8 cellular contexts compared by ENCODE assay signal in the genomic region with DNA sequence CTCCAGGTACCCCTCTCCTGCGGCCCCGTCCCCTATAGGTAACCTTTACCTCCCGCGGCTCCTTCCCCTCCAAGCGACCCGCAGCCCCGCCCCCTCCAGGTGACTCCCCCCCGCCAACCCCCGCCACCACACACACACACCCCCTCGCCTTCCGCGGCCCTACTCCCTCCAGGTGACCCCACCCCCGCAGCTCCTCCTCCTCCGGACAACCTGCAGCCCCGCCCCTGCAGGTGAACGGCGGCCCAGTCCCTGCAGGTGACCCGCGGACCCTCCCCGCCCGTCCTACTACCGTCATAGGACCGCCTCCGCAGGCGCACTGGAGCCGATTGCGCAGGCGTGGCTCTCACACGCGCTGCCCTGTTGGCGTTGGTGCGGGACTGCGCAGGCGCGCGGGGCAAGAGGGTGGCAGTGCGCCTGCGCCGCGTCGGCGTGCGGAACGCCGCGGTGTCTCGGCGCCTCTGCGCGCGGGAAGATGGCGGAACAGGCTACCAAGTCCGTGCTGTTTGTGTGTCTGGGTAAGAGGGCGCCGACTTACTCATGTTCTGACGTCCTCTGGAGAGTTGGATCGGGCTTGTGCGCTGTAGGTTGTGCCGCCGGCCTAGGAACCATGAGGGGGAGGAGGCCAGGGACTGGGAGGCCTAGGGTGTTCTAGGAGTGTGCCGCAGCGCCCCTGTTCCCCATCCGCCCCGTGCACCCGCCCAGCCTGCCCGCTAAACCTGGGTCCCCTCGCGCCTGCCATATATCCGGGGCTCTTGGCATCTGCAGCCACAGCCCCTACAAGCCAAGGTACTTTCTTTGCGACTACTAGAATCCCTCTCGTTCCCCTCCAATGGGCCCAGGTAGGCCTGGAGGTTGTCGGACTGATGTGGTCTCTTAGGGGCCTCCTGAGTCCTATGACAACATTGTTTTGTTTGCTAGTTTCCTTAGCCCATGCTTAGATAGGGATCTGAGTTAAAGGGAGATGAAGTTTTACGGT. TPM values are rescaled to one million over a fixed set of nuclear protein-coding genes. Genes with fewer than 3 reads are reported as not detected.
DNase-seq lines count a peak whose midpoint lies in the region; ATAC-seq lines count a peak whose summit lies in the region.

A gene (plus strand): TSS at position 455 of the 976 bp plus-strand sequence. CDS start 18 bp downstream, at position 473.

- H3K9me3 Mint-ChIP-seq in activated T-helper 1 cell treated with anti-CD3 and anti-CD28 coated beads, Interleukin-12 subunit alpha, Interleukin-12 subunit beta, Interleukin-2, Interleukin-4 antibody, amounts not matched to agents 30 ng/mL and 10 ng/mL and 1 ng/mL, durations not matched to agents 14 hours and 24 hours and 36 hours: no peaks in the 10 kb centered on the region
- H3K9me3 Mint-ChIP-seq in naive B cell: no peaks in the 10 kb centered on the region
- H3K9me3 Mint-ChIP-seq in stimulated activated effector memory CD8-positive, alpha-beta T cell treated with anti-CD3 and anti-CD28 coated beads, Interleukin-12 subunit alpha, Interleukin-12 subunit beta, amount 100 ng/mL, for 72 hours: no peaks in the 10 kb centered on the region

- no peaks in the 10 kb centered on the region for H3K27me3 Mint-ChIP-seq in activated T-helper 1 cell treated with anti-CD3 and anti-CD28 coated beads, Interleukin-12 subunit alpha, Interleukin-12 subunit beta, Interleukin-2, Interleukin-4 antibody, amounts not matched to agents 30 ng/mL and 10 ng/mL and 1 ng/mL, durations not matched to agents 14 hours and 24 hours and 36 hours (ENCODE audit: insufficient read depth)
- H3K27me3 Mint-ChIP-seq in naive B cell: no peaks in the 10 kb centered on the region

- H3K4me1 Mint-ChIP-seq in activated T-helper 1 cell treated with anti-CD3 and anti-CD28 coated beads, Interleukin-12 subunit alpha, Interleukin-12 subunit beta, Interleukin-2, Interleukin-4 antibody, amounts not matched to agents 30 ng/mL and 10 ng/mL and 1 ng/mL, durations not matched to agents 14 hours and 24 hours and 36 hours (ENCODE audit: low read depth): peaks cover 46% of the 10 kb centered on the region
- peaks cover 31 to 46% (median 32%) of the 10 kb centered on the region in 3 donors for H3K4me1 Mint-ChIP-seq in naive B cell
- H3K4me1 Mint-ChIP-seq in stimulated activated effector memory CD8-positive, alpha-beta T cell treated with anti-CD3 and anti-CD28 coated beads, Interleukin-12 subunit alpha, Interleukin-12 subunit beta, amount 100 ng/mL, for 72 hours: peaks cover 33% of the 10 kb centered on the region

- H3K27ac Mint-ChIP-seq in activated T-helper 1 cell treated with anti-CD3 and anti-CD28 coated beads, Interleukin-12 subunit alpha, Interleukin-12 subunit beta, Interleukin-2, Interleukin-4 antibody, amounts not matched to agents 30 ng/mL and 10 ng/mL and 1 ng/mL, durations not matched to agents 14 hours and 24 hours and 36 hours: peak within 1 kb of the TSS; percentile 94
- H3K27ac Mint-ChIP-seq in naive B cell: peak within 1 kb of the TSS; percentile 91 to 99 (median 96)
- H3K27ac Mint-ChIP-seq in stimulated activated effector memory CD8-positive, alpha-beta T cell treated with anti-CD3 and anti-CD28 coated beads, Interleukin-12 subunit alpha, Interleukin-12 subunit beta, amount 100 ng/mL, for 72 hours: peak within 1 kb of the TSS; percentile 94

- DNase-seq in EL (peak; percentile 90), GOT3 (lab: John Stamatoyannopoulos, UW) (peak; percentile 81), LHCN-M2 (ENCODE audit: low read depth) (peak; percentile 88), RPMI7951 (ENCODE audit: low read depth) (peak; percentile 89), fibroblast of gingiva (ENCODE audit: low read depth) (peak; percentile 90), naive B cell (peak; percentile 96)
- DNase-seq in activated T-helper 1 cell treated with anti-CD3 and anti-CD28 coated beads, Interleukin-12 subunit alpha, Interleukin-12 subunit beta, Interleukin-2, Interleukin-4 antibody, amounts not matched to agents 30 ng/mL and 10 ng/mL and 1 ng/mL, durations not matched to agents 14 hours and 24 hours and 36 hours (ENCODE audit: low spot score): peak; percentile 94
- peak; percentile 90 to 94 for DNase-seq in stimulated activated effector memory CD8-positive, alpha-beta T cell treated with anti-CD3 and anti-CD28 coated beads, Interleukin-12 subunit alpha, Interleukin-12 subunit beta, amount 100 ng/mL, for 72 hours (ENCODE audit: low spot score in 2 of 2)

- H3K36me3 Mint-ChIP-seq in activated T-helper 1 cell treated with anti-CD3 and anti-CD28 coated beads, Interleukin-12 subunit alpha, Interleukin-12 subunit beta, Interleukin-2, Interleukin-4 antibody, amounts not matched to agents 30 ng/mL and 10 ng/mL and 1 ng/mL, durations not matched to agents 14 hours and 24 hours and 36 hours (ENCODE audit: low read depth): peaks cover 16% of the 10 kb centered on the region
- H3K36me3 Mint-ChIP-seq in naive B cell: no peaks in the 10 kb centered on the region
- H3K36me3 Mint-ChIP-seq in stimulated activated effector memory CD8-positive, alpha-beta T cell treated with anti-CD3 and anti-CD28 coated beads, Interleukin-12 subunit alpha, Interleukin-12 subunit beta, amount 100 ng/mL, for 72 hours: peaks cover 21% of the 10 kb centered on the region

- peak within 1 kb of the TSS; percentile 94 for H3K4me3 Mint-ChIP-seq in activated T-helper 1 cell treated with anti-CD3 and anti-CD28 coated beads, Interleukin-12 subunit alpha, Interleukin-12 subunit beta, Interleukin-2, Interleukin-4 antibody, amounts not matched to agents 30 ng/mL and 10 ng/mL and 1 ng/mL, durations not matched to agents 14 hours and 24 hours and 36 hours
- peak within 1 kb of the TSS; percentile 92 to 98 (median 96) for H3K4me3 Mint-ChIP-seq in naive B cell
- peak within 1 kb of the TSS; percentile 87 for H3K4me3 Mint-ChIP-seq in stimulated activated effector memory CD8-positive, alpha-beta T cell treated with anti-CD3 and anti-CD28 coated beads, Interleukin-12 subunit alpha, Interleukin-12 subunit beta, amount 100 ng/mL, for 72 hours

- intact Hi-C loops in activated T-helper 1 cell treated with anti-CD3 and anti-CD28 coated beads, Interleukin-12 subunit alpha, Interleukin-12 subunit beta, Interleukin-2, Interleukin-4 antibody, amounts not matched to agents 30 ng/mL and 10 ng/mL and 1 ng/mL, durations not matched to agents 14 hours and 24 hours and 36 hours (cut with micrococcal nuclease): loop anchor here (1.0 to 5.0 kb wide), 5 partner anchors 18 to 413 kb away; a partner anchor contains a TSS

- peak; percentile 78 to 80 for ATAC-seq in naive B cell (ENCODE audit: low read depth in 2 of 2)
- ATAC-seq in stimulated activated effector memory CD8-positive, alpha-beta T cell treated with anti-CD3 and anti-CD28 coated beads, Interleukin-12 subunit alpha, Interleukin-12 subunit beta, amount 100 ng/mL, for 72 hours: peak; percentile 90

RNA-seq across cellular contexts. Expression of the gene that starts here (rescaled TPM):
- total RNA-seq in LHCN-M2 (2014; rRNA removed): 113 and 121 TPM in 2 replicates
- polyA plus RNA-seq in LHCN-M2 (2012): 77.4 TPM
- 185 and 206 TPM in 2 replicates for total RNA-seq in RPMI7951 (2014; rRNA removed; shearing (Covaris generic))
- 124 and 133 TPM in 2 replicates for total RNA-seq in activated T-helper 1 cell treated with anti-CD3 and anti-CD28 coated beads, Interleukin-12 subunit alpha, Interleukin-12 subunit beta, Interleukin-2, Interleukin-4 antibody, amounts not matched to agents 30 ng/mL and 10 ng/mL and 1 ng/mL, durations not matched to agents 14 hours and 24 hours and 36 hours
- polyA plus RNA-seq in naive B cell (ENCODE audit: low read depth in 6 of 6): 100 to 1,000 TPM; 202 to 385 (median 219) TPM

Comparison
In these comparisons a context has a peak if more than half of its experiments do, and no peak if none do; other contexts are left out.
1. Peak in every context shown above with its lines: DNase-seq and ATAC-seq.